ENCODE assay signal across 1 cellular context in the genomic region with DNA sequence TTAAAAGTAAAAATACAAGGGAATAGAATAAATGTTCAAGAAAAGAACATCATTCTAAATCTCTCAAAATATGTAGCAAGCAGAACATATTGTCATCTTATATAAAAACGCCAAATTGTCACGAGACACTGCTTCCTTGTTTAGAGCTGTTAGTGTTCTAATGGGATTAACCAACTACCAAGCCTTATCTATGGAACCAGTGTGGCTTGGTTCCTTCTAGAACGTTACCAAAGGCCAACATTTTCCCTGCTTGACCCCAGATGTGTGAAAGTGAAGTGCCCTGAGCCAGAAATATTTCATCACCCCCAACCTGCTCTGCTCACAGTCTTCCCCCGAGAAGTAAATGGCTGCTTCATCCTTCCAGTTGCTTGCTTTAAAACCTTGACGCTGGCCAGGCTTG.
TF ChIP-seq lines count a peak whose summit lies in the region.

No MANE protein-coding gene starts in this region.

TF ChIP-seq in K562, 482 proteins besides CTCF, POLR2A, EP300 and RAD21 (continued from another document and continues in another):
- TF ChIP-seq, protein P1, sequence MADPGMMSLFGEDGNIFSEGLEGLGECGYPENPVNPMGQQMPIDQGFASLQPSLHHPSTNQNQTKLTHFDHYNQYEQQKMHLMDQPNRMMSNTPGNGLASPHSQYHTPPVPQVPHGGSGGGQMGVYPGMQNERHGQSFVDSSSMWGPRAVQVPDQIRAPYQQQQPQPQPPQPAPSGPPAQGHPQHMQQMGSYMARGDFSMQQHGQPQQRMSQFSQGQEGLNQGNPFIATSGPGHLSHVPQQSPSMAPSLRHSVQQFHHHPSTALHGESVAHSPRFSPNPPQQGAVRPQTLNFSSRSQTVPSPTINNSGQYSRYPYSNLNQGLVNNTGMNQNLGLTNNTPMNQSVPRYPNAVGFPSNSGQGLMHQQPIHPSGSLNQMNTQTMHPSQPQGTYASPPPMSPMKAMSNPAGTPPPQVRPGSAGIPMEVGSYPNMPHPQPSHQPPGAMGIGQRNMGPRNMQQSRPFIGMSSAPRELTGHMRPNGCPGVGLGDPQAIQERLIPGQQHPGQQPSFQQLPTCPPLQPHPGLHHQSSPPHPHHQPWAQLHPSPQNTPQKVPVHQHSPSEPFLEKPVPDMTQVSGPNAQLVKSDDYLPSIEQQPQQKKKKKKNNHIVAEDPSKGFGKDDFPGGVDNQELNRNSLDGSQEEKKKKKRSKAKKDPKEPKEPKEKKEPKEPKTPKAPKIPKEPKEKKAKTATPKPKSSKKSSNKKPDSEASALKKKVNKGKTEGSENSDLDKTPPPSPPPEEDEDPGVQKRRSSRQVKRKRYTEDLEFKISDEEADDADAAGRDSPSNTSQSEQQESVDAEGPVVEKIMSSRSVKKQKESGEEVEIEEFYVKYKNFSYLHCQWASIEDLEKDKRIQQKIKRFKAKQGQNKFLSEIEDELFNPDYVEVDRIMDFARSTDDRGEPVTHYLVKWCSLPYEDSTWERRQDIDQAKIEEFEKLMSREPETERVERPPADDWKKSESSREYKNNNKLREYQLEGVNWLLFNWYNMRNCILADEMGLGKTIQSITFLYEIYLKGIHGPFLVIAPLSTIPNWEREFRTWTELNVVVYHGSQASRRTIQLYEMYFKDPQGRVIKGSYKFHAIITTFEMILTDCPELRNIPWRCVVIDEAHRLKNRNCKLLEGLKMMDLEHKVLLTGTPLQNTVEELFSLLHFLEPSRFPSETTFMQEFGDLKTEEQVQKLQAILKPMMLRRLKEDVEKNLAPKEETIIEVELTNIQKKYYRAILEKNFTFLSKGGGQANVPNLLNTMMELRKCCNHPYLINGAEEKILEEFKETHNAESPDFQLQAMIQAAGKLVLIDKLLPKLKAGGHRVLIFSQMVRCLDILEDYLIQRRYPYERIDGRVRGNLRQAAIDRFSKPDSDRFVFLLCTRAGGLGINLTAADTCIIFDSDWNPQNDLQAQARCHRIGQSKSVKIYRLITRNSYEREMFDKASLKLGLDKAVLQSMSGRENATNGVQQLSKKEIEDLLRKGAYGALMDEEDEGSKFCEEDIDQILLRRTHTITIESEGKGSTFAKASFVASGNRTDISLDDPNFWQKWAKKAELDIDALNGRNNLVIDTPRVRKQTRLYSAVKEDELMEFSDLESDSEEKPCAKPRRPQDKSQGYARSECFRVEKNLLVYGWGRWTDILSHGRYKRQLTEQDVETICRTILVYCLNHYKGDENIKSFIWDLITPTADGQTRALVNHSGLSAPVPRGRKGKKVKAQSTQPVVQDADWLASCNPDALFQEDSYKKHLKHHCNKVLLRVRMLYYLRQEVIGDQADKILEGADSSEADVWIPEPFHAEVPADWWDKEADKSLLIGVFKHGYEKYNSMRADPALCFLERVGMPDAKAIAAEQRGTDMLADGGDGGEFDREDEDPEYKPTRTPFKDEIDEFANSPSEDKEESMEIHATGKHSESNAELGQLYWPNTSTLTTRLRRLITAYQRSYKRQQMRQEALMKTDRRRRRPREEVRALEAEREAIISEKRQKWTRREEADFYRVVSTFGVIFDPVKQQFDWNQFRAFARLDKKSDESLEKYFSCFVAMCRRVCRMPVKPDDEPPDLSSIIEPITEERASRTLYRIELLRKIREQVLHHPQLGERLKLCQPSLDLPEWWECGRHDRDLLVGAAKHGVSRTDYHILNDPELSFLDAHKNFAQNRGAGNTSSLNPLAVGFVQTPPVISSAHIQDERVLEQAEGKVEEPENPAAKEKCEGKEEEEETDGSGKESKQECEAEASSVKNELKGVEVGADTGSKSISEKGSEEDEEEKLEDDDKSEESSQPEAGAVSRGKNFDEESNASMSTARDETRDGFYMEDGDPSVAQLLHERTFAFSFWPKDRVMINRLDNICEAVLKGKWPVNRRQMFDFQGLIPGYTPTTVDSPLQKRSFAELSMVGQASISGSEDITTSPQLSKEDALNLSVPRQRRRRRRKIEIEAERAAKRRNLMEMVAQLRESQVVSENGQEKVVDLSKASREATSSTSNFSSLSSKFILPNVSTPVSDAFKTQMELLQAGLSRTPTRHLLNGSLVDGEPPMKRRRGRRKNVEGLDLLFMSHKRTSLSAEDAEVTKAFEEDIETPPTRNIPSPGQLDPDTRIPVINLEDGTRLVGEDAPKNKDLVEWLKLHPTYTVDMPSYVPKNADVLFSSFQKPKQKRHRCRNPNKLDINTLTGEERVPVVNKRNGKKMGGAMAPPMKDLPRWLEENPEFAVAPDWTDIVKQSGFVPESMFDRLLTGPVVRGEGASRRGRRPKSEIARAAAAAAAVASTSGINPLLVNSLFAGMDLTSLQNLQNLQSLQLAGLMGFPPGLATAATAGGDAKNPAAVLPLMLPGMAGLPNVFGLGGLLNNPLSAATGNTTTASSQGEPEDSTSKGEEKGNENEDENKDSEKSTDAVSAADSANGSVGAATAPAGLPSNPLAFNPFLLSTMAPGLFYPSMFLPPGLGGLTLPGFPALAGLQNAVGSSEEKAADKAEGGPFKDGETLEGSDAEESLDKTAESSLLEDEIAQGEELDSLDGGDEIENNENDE (IDR thresholded peaks at IDR 0.05; ENCODE audit: low read depth, low read length): no peak
- TF ChIP-seq NFE2L1 (tag; IDR thresholded peaks at IDR 0.05; ENCODE audit: borderline replicate concordance, low read depth) (no peak), THRAP3 (IDR thresholded peaks at IDR 0.05; ENCODE audit: borderline replicate concordance) (no peak), NBN (IDR thresholded peaks at IDR 0.05; ENCODE audit: low read depth) (no peak), RBM39 (optimal IDR thresholded peaks at IDR 0.05; ENCODE audit: low read depth, low read length) (no peak), NR4A1 (CRISPR knock-in tag; IDR thresholded peaks at IDR 0.05) (no peak), NR4A1 (tag; IDR thresholded peaks at IDR 0.05) (no peak), OTX1 (CRISPR knock-in tag; IDR thresholded peaks at IDR 0.05) (no peak), LEF1 (IDR thresholded peaks at IDR 0.05) (peak; percentile 65; the same call in 1 of the 2 replicates), HIVEP1 (CRISPR knock-in tag; IDR thresholded peaks at IDR 0.05) (no peak), CBX5 (IDR thresholded peaks at IDR 0.05; ENCODE audit: borderline replicate concordance, low read depth) (no peak), KLF16 (IDR thresholded peaks at IDR 0.05) (0 out of 2 replicates have a peak, but pooled peaks have one; percentile 3), ZNF584 (CRISPR knock-in tag; IDR thresholded peaks at IDR 0.05; ENCODE audit: low read depth) (0 out of 2 replicates have a peak, but pooled peaks have one; percentile 36), MTA1 (IDR thresholded peaks at IDR 0.05; ENCODE audit: borderline replicate concordance) (no peak), TBL1XR1 (IDR thresholded peaks at IDR 0.05; ENCODE audit: low read length in 2 of 2) (no peak), CREBBP (IDR thresholded peaks at IDR 0.05; ENCODE audit: low read depth, low read length) (no peak), SMAD2 (IDR thresholded peaks at IDR 0.05; ENCODE audit: low read depth, low read length) (no peak), ZNF589 (CRISPR knock-in tag; IDR thresholded peaks at IDR 0.05; ENCODE audit: low read depth) (peak; percentile 68; the same call in 1 of the 2 replicates), PHF8 (IDR thresholded peaks at IDR 0.05; ENCODE audit: borderline replicate concordance, low read length) (no peak), ZNF311 (CRISPR knock-in tag; IDR thresholded peaks at IDR 0.05) (no peak), BRCA1 (IDR thresholded peaks at IDR 0.05) (no peak), BRCA1 (CRISPR knock-in tag; IDR thresholded peaks at IDR 0.05) (no peak), PHB2 (IDR thresholded peaks at IDR 0.05; ENCODE audit: low read depth) (no peak), ZNF551 (CRISPR knock-in tag; IDR thresholded peaks at IDR 0.05) (no peak), KHSRP (IDR thresholded peaks at IDR 0.05) (no peak), MCM3 (IDR thresholded peaks at IDR 0.05) (no peak), NCOA6 (IDR thresholded peaks at IDR 0.05) (no peak), HEY1 (CRISPR knock-in tag; IDR thresholded peaks at IDR 0.05; ENCODE audit: borderline replicate concordance) (no peak), ZNF717 (CRISPR knock-in tag; IDR thresholded peaks at IDR 0.05) (no peak), POLR2H (tag; IDR thresholded peaks at IDR 0.05; ENCODE audit: low read depth) (no peak)
- TF ChIP-seq, protein P2, sequence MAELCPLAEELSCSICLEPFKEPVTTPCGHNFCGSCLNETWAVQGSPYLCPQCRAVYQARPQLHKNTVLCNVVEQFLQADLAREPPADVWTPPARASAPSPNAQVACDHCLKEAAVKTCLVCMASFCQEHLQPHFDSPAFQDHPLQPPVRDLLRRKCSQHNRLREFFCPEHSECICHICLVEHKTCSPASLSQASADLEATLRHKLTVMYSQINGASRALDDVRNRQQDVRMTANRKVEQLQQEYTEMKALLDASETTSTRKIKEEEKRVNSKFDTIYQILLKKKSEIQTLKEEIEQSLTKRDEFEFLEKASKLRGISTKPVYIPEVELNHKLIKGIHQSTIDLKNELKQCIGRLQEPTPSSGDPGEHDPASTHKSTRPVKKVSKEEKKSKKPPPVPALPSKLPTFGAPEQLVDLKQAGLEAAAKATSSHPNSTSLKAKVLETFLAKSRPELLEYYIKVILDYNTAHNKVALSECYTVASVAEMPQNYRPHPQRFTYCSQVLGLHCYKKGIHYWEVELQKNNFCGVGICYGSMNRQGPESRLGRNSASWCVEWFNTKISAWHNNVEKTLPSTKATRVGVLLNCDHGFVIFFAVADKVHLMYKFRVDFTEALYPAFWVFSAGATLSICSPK (IDR thresholded peaks at IDR 0.05; ENCODE audit: borderline replicate concordance): no peak
- TF ChIP-seq, protein P3, sequence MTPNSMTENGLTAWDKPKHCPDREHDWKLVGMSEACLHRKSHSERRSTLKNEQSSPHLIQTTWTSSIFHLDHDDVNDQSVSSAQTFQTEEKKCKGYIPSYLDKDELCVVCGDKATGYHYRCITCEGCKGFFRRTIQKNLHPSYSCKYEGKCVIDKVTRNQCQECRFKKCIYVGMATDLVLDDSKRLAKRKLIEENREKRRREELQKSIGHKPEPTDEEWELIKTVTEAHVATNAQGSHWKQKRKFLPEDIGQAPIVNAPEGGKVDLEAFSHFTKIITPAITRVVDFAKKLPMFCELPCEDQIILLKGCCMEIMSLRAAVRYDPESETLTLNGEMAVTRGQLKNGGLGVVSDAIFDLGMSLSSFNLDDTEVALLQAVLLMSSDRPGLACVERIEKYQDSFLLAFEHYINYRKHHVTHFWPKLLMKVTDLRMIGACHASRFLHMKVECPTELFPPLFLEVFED (CRISPR knock-in tag; conservative IDR thresholded peaks at IDR 0.05): no peak
- TF ChIP-seq, protein P4, sequence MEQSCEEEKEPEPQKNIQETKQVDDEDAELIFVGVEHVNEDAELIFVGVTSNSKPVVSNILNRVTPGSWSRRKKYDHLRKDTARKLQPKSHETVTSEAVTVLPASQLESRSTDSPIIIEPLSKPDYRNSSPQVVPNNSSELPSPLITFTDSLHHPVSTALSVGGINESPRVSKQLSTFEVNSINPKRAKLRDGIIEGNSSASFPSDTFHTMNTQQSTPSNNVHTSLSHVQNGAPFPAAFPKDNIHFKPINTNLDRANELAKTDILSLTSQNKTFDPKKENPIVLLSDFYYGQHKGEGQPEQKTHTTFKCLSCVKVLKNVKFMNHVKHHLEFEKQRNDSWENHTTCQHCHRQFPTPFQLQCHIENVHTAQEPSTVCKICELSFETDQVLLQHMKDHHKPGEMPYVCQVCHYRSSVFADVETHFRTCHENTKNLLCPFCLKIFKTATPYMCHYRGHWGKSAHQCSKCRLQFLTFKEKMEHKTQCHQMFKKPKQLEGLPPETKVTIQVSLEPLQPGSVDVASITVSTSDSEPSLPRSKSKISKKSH (CRISPR knock-in tag; IDR thresholded peaks at IDR 0.05): no peak
- TF ChIP-seq, protein P5, sequence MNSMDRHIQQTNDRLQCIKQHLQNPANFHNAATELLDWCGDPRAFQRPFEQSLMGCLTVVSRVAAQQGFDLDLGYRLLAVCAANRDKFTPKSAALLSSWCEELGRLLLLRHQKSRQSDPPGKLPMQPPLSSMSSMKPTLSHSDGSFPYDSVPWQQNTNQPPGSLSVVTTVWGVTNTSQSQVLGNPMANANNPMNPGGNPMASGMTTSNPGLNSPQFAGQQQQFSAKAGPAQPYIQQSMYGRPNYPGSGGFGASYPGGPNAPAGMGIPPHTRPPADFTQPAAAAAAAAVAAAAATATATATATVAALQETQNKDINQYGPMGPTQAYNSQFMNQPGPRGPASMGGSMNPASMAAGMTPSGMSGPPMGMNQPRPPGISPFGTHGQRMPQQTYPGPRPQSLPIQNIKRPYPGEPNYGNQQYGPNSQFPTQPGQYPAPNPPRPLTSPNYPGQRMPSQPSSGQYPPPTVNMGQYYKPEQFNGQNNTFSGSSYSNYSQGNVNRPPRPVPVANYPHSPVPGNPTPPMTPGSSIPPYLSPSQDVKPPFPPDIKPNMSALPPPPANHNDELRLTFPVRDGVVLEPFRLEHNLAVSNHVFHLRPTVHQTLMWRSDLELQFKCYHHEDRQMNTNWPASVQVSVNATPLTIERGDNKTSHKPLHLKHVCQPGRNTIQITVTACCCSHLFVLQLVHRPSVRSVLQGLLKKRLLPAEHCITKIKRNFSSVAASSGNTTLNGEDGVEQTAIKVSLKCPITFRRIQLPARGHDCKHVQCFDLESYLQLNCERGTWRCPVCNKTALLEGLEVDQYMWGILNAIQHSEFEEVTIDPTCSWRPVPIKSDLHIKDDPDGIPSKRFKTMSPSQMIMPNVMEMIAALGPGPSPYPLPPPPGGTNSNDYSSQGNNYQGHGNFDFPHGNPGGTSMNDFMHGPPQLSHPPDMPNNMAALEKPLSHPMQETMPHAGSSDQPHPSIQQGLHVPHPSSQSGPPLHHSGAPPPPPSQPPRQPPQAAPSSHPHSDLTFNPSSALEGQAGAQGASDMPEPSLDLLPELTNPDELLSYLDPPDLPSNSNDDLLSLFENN (IDR thresholded peaks at IDR 0.05; ENCODE audit: low read depth in 2 of 2, low read length in 2 of 2): 0 out of 4 replicates have a peak, but pooled peaks of 1 of the 2 experiments have one; percentile 34
- TF ChIP-seq, protein P6, sequence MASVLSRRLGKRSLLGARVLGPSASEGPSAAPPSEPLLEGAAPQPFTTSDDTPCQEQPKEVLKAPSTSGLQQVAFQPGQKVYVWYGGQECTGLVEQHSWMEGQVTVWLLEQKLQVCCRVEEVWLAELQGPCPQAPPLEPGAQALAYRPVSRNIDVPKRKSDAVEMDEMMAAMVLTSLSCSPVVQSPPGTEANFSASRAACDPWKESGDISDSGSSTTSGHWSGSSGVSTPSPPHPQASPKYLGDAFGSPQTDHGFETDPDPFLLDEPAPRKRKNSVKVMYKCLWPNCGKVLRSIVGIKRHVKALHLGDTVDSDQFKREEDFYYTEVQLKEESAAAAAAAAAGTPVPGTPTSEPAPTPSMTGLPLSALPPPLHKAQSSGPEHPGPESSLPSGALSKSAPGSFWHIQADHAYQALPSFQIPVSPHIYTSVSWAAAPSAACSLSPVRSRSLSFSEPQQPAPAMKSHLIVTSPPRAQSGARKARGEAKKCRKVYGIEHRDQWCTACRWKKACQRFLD (CRISPR knock-in tag; IDR thresholded peaks at IDR 0.05): 0 out of 2 replicates have a peak, but pooled peaks have one; percentile 59
- TF ChIP-seq, protein P7, sequence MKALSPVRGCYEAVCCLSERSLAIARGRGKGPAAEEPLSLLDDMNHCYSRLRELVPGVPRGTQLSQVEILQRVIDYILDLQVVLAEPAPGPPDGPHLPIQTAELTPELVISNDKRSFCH (CRISPR knock-in tag; IDR thresholded peaks at IDR 0.05): no peak
- TF ChIP-seq, protein P7 (tag; IDR thresholded peaks at IDR 0.05): 0 out of 2 replicates have a peak, but pooled peaks have one; percentile 32
- TF ChIP-seq, protein P8, sequence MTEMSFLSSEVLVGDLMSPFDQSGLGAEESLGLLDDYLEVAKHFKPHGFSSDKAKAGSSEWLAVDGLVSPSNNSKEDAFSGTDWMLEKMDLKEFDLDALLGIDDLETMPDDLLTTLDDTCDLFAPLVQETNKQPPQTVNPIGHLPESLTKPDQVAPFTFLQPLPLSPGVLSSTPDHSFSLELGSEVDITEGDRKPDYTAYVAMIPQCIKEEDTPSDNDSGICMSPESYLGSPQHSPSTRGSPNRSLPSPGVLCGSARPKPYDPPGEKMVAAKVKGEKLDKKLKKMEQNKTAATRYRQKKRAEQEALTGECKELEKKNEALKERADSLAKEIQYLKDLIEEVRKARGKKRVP (CRISPR knock-in tag; IDR thresholded peaks at IDR 0.05): no peak
